ENCODE assay signal across 10 cellular contexts in genomic region chr3:46662771-46663551, GRCh38. TPM values are rescaled to one million over a fixed set of nuclear protein-coding genes. Genes with fewer than 3 reads are reported as not detected.
DNase-seq lines count a peak whose midpoint lies in the region; ATAC-seq and TF ChIP-seq lines count a peak whose summit lies in the region.
"Had no signal": no experiment of that assay in that cellular context is flagged by ENCODE, and none has a peak within 500 bp of the region (broad histone marks: within the 10 kb centered on the region; RNA-seq: fewer than 3 reads in every experiment).

No MANE protein-coding gene starts in this region.

- H3K9me3 Mint-ChIP-seq in stimulated activated memory B cell treated with anti-CD40 and anti-IgM and Interleukin-4, amounts not matched to agents 10 μg/mL and 1 μg/mL and 100 μg/mL, for 72 hours: no peaks in the 10 kb centered on the region

- no peaks in the 10 kb centered on the region for H3K27me3 ChIP-seq in H7 (ENCODE audit: control insufficient read depth, insufficient read depth, low read length)
- H3K27me3 ChIP-seq: vagina had no signal

- H3K27ac Mint-ChIP-seq in stimulated activated memory B cell treated with anti-CD40 and anti-IgM and Interleukin-4, amounts not matched to agents 10 μg/mL and 1 μg/mL and 100 μg/mL, for 72 hours: no peak overlapping the region

- H3K4me3 ChIP-seq in H7 (ENCODE audit: insufficient read depth, low read depth, low read length) (no peak overlapping the region), choroid plexus epithelial cell (ENCODE audit: low read depth, low read length) (no peak overlapping the region)
- H3K4me3 ChIP-seq: vagina had no signal

- no peak for TF ChIP-seq CTCF in choroid plexus epithelial cell (conservative IDR thresholded peaks at IDR 0.05; ENCODE audit: low read depth, low read length)

- peaks cover 50% of the 10 kb centered on the region for H3K27me3 Mint-ChIP-seq in stimulated activated memory B cell treated with anti-CD40 and anti-IgM and Interleukin-4, amounts not matched to agents 10 μg/mL and 1 μg/mL and 100 μg/mL, for 72 hours

- H3K4me1 Mint-ChIP-seq in stimulated activated memory B cell treated with anti-CD40 and anti-IgM and Interleukin-4, amounts not matched to agents 10 μg/mL and 1 μg/mL and 100 μg/mL, for 72 hours: peaks cover 16% of the 10 kb centered on the region

- H3K36me3 ChIP-seq in H7 (replicated peaks; ENCODE audit: control insufficient read depth, insufficient read depth, low read length): no peaks in the 10 kb centered on the region
- H3K36me3 ChIP-seq: vagina had no signal

- no peak overlapping the region for H3K4me3 Mint-ChIP-seq in stimulated activated memory B cell treated with anti-CD40 and anti-IgM and Interleukin-4, amounts not matched to agents 10 μg/mL and 1 μg/mL and 100 μg/mL, for 72 hours

- ATAC-seq in stimulated activated memory B cell treated with anti-CD40 and anti-IgM and Interleukin-4, amounts not matched to agents 10 μg/mL and 1 μg/mL and 100 μg/mL, for 72 hours: no peak

- peak; percentile 14 for DNase-seq in A172 (ENCODE audit: low spot score)
- DNase-seq in H7: peak; percentile 30
- peak; percentile 26 for DNase-seq in choroid plexus epithelial cell (ENCODE audit: low read depth)
- DNase-seq in medulla oblongata (ENCODE audit: extremely low spot score): peak; percentile 50
- DNase-seq in effector CD8-positive, alpha-beta T cell (lab: John Stamatoyannopoulos, UW): no peak
- DNase-seq in NCI-H1436 treated with DMSO at 0.1 percent for 48 hours (lab: John Stamatoyannopoulos, UW): no peak
- no peak for DNase-seq in COLO829 (ENCODE audit: low spot score)
- DNase-seq: NCI-H2107 had no signal

- no peaks in the 10 kb centered on the region for H3K36me3 Mint-ChIP-seq in stimulated activated memory B cell treated with anti-CD40 and anti-IgM and Interleukin-4, amounts not matched to agents 10 μg/mL and 1 μg/mL and 100 μg/mL, for 72 hours

RNA-seq across cellular contexts. Expression of gene ALS2CL, which starts 30.5 kb away (rescaled TPM):
- total RNA-seq in A172 (2014; rRNA removed; shearing (Covaris generic)): 5.4 and 5.6 TPM in 2 replicates
- 4.9 and 10.1 TPM in 2 replicates for total RNA-seq in H7 (2014; rRNA removed; shearing (Covaris generic))

RNA-seq across cellular contexts. Expression of gene TMIE, which starts 38.2 kb away (rescaled TPM):
- total RNA-seq in A172 (2014; rRNA removed; shearing (Covaris generic)): 0.12 TPM in 1 of 2 replicates, not detected in the other
- total RNA-seq in H7 (2014; rRNA removed; shearing (Covaris generic)): 0.22 and 0.59 TPM in 2 replicates

RNA-seq across cellular contexts. Expression of gene FAM240A, which starts 50.6 kb away (rescaled TPM):
- not detected in 2 replicates for total RNA-seq in A172 (2014; rRNA removed; shearing (Covaris generic))
- total RNA-seq in H7 (2014; rRNA removed; shearing (Covaris generic)): not detected in 2 replicates
- total RNA-seq: vagina had no signal

RNA-seq across cellular contexts. Expression of gene PRSS50, which starts 54.7 kb away (rescaled TPM):
- not detected in 2 replicates for total RNA-seq in A172 (2014; rRNA removed; shearing (Covaris generic))
- total RNA-seq in H7 (2014; rRNA removed; shearing (Covaris generic)): 0.07 and 0.92 TPM in 2 replicates
- total RNA-seq: vagina had no signal

Comparison
In these comparisons a context has a peak if more than half of its experiments do, and no peak if none do; other contexts are left out.
1. DNase-seq: peak in A172 (single experiment), H7 (single experiment), choroid plexus epithelial cell (single experiment) and medulla oblongata (single experiment); none in effector CD8-positive, alpha-beta T cell (single experiment), NCI-H1436 treated with DMSO at 0.1 percent for 48 hours (single experiment) and COLO829 (single experiment).